Comparison of ENCODE assay signal across 12 cellular contexts in genomic region chr2:37191253-37191652, GRCh38. TPM values are rescaled to one million over a fixed set of nuclear protein-coding genes. Genes with fewer than 3 reads are reported as not detected.
"Had no signal": no experiment of that assay in that cellular context is flagged by ENCODE, and none has a peak within 500 bp of the region (broad histone marks: within the 10 kb centered on the region; RNA-seq: fewer than 3 reads in every experiment).

No MANE protein-coding gene starts in this region.

- H3K27me3 ChIP-seq: foreskin keratinocyte, pancreas had no signal

- H3K36me3 ChIP-seq: pancreas had no signal

- H3K9me3 ChIP-seq: pancreas had no signal

- DNase-seq: activated naive CD4-positive, alpha-beta T cell treated with Interleukin-2 at 50 U/mL for 16 hours; aorta; effector memory CD4-positive, alpha-beta T cell; foreskin keratinocyte; immature natural killer cell; nephron progenitor cell; pancreas; stimulated activated CD4-positive, alpha-beta T cell treated with anti-CD3 and anti-CD28 coated beads, Interleukin-12 subunit alpha, Interleukin-12 subunit beta, amount 100 ng/mL, for 4 hours; stimulated activated CD4-positive, alpha-beta T cell treated with anti-CD3 and anti-CD28 coated beads, Interleukin-2, amount 100 ng/mL, for 24 hours had no signal

- ATAC-seq: activated CD4-positive, CD25-positive, alpha-beta regulatory T cell treated with anti-CD3 and anti-CD28 coated beads, Interleukin-2, amount 50 U/mL, for 24 hours; activated T-helper 17 cell treated with anti-CD3 and anti-CD28 coated beads, Interleukin-2, amount 50 U/mL, for 72 hours; foreskin keratinocyte; pancreas had no signal

- H3K27ac ChIP-seq: foreskin keratinocyte had no signal

- H3K4me1 ChIP-seq: pancreas had no signal

- H3K4me3 ChIP-seq: pancreas had no signal

RNA-seq across cellular contexts. Expression of gene SULT6B1, which starts 2.8 kb away (rescaled TPM):
- polyA plus RNA-seq: aorta, foreskin keratinocyte, immature natural killer cell, pancreas, thymus had no signal
